In the genomic region with DNA sequence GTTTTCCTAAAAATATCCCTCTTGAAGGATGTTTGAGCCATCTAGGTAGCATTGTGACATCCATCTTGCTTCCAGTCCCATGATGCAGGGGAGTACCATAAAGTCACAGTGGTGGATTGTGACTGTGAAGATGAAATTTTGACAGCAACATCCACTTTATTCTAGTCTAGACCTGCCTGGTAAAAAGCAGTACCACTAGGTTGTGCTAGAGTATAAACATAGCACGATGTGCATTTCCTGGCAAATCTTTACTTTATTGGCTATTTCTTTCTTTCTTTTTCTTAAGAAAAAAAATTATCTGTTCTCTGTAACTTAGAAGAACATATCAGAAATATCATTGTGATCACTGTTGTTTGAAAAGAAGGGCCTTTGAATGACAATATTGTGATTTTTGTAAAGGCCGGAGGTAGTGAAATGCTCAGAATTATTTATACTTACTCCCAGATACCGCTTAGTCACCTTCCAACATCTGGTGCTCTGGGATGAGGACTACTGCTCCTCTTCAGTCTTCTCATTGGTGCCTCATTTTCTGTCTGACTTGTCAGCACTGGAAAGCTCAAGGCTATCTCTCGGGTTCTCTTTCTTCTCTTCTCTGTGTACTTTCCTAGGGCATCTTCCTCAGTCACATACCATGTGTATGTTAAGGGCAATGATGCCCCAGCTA, we compare ENCODE assay signal across 12 cellular contexts. TPM values are rescaled to one million over a fixed set of nuclear protein-coding genes. Genes with fewer than 3 reads are reported as not detected.
DNase-seq lines count a peak whose midpoint lies in the region; ATAC-seq and TF ChIP-seq lines count a peak whose summit lies in the region.
"Had no signal": no experiment of that assay in that cellular context is flagged by ENCODE, and none has a peak within 500 bp of the region (broad histone marks: within the 10 kb centered on the region; RNA-seq: fewer than 3 reads in every experiment).

No MANE protein-coding gene starts in this region.

- H3K9me3 ChIP-seq in breast epithelium (no peaks in the 10 kb centered on the region), SK-N-SH (no peaks in the 10 kb centered on the region), vagina (no peaks in the 10 kb centered on the region)

- peak; percentile 3 for DNase-seq in MCF 10A (ENCODE audit: unreplicated experiment)
- no peak for DNase-seq in breast epithelium (ENCODE audit: low spot score in 2 of 2)
- no peak for DNase-seq in SK-N-SH
- peak; percentile 32 for DNase-seq in inferior parietal cortex (ENCODE audit: extremely low spot score)
- DNase-seq in vagina (ENCODE audit: extremely low spot score in 2 of 2): no peak
- no peak for DNase-seq in stimulated activated CD4-positive, alpha-beta T cell treated with anti-CD3 and anti-CD28 coated beads, Interleukin-4, amount 100 ng/mL, for 1 hour
- no peak for DNase-seq in AML-193 (lab: John Stamatoyannopoulos, UW)
- DNase-seq: activated naive CD4-positive, alpha-beta T cell treated with anti-CD3 and anti-CD28 coated beads, Interleukin-2, amount 10 ng/mL, durations not matched to agents 7 days and 5 days; NCI-H2227 treated with DMSO at 0.1 percent for 48 hours had no signal

- no peak overlapping the region for H2AFZ ChIP-seq in SK-N-SH (ENCODE audit: low read depth)

- WGBS in SK-N-SH (ENCODE audit: low lambda C conversion rate): 57% methylated on average over 4 of the region's 4 CpGs

- no peaks in the 10 kb centered on the region for H3K4me1 Mint-ChIP-seq in MCF 10A (ENCODE audit: insufficient read depth, unreplicated experiment)
- H3K4me1 Mint-ChIP-seq: activated naive CD4-positive, alpha-beta T cell treated with anti-CD3 and anti-CD28 coated beads, Interleukin-2, amount 10 ng/mL, durations not matched to agents 7 days and 5 days had no signal

- H4K20me1 ChIP-seq in SK-N-SH (ENCODE audit: insufficient read depth): no peaks in the 10 kb centered on the region

- no peaks in the 10 kb centered on the region for H3K79me2 ChIP-seq in SK-N-SH (ENCODE audit: insufficient read depth)

- no peaks in the 10 kb centered on the region for H3K9me3 Mint-ChIP-seq in MCF 10A (ENCODE audit: unreplicated experiment)
- H3K9me3 Mint-ChIP-seq: activated naive CD4-positive, alpha-beta T cell treated with anti-CD3 and anti-CD28 coated beads, Interleukin-2, amount 10 ng/mL, durations not matched to agents 7 days and 5 days had no signal

- CTCF ChIA-PET in MCF 10A (lab: Yijun Ruan, JAX) (interaction anchor here (0.6 to 1.4 kb wide), 8 partner anchors 10 to 255 kb away, joined by 3 to 4 read pairs (median 3); no protein-coding TSS in a partner anchor), SK-N-SH (lab: Yijun Ruan, JAX) (interaction anchor here (0.8 to 1.2 kb wide), 4 partner anchors 8 to 246 kb away, joined by 3 read pairs; no protein-coding TSS in a partner anchor)

- TF ChIP-seq EP300 in SK-N-SH (IDR thresholded peaks at IDR 0.05; ENCODE audit: borderline replicate concordance in 1 of 2, low read depth in 1 of 2, low read length in 1 of 2): no peak

- H3K27ac ChIP-seq in breast epithelium (no peak overlapping the region), SK-N-SH (ENCODE audit: low read depth in 2 of 2, low read length in 1 of 2) (no peak overlapping the region), vagina (no peak overlapping the region)

- no peak overlapping the region for H3K4me3 Mint-ChIP-seq in MCF 10A (ENCODE audit: unreplicated experiment)
- H3K4me3 Mint-ChIP-seq: activated naive CD4-positive, alpha-beta T cell treated with anti-CD3 and anti-CD28 coated beads, Interleukin-2, amount 10 ng/mL, durations not matched to agents 7 days and 5 days had no signal

- H3K36me3 Mint-ChIP-seq in MCF 10A (ENCODE audit: insufficient read depth, unreplicated experiment): no peaks in the 10 kb centered on the region
- H3K36me3 Mint-ChIP-seq: activated naive CD4-positive, alpha-beta T cell treated with anti-CD3 and anti-CD28 coated beads, Interleukin-2, amount 10 ng/mL, durations not matched to agents 7 days and 5 days had no signal

- H3K4me3 ChIP-seq in breast epithelium: no peak overlapping the region
- H3K4me3 ChIP-seq in SK-N-SH (ENCODE audit: low read depth in 2 of 2, low read length in 1 of 2): no peak overlapping the region
- H3K4me3 ChIP-seq in vagina: no peak overlapping the region

- no peak overlapping the region for H3K9ac ChIP-seq in SK-N-SH

- TF ChIP-seq POLR2A in breast epithelium (IDR thresholded peaks at IDR 0.05) (no peak), vagina (IDR thresholded peaks at IDR 0.05) (no peak)

- peaks cover 65% of the 10 kb centered on the region for H3K27me3 Mint-ChIP-seq in MCF 10A (ENCODE audit: insufficient read depth, unreplicated experiment)
- H3K27me3 Mint-ChIP-seq: activated naive CD4-positive, alpha-beta T cell treated with anti-CD3 and anti-CD28 coated beads, Interleukin-2, amount 10 ng/mL, durations not matched to agents 7 days and 5 days had no signal

- POLR2A ChIA-PET in MCF 10A (lab: Yijun Ruan, JAX) (no interaction called here), SK-N-SH (lab: Yijun Ruan, JAX) (no interaction called here)

- no TSS peak for BruUV-seq in MCF 10A (replicated peaks; lab: Mats Ljungman, UMichigan)

- intact Hi-C loops in MCF 10A (cut with micrococcal nuclease): loop anchor here (1.0 to 5.0 kb wide), 2 partner anchors 509 to 627 kb away; no protein-coding TSS in a partner anchor
- intact Hi-C loops in breast epithelium (cut with DNase I; ENCODE audit: low total_unique reads): no loop called here
- intact Hi-C loops in vagina (cut with DNase I): no loop called here

- TF ChIP-seq CTCF in MCF 10A (IDR thresholded peaks at IDR 0.05; ENCODE audit: unreplicated experiment) (no peak), breast epithelium (IDR thresholded peaks at IDR 0.05) (no peak), SK-N-SH (IDR thresholded peaks at IDR 0.05) (peak; percentile 83), vagina (IDR thresholded peaks at IDR 0.05) (peak in 2 of 3 experiments; percentile 17 to 25)

- H3K4me1 ChIP-seq in breast epithelium (no peaks in the 10 kb centered on the region), SK-N-SH (ENCODE audit: control insufficient read depth in 1 of 2, insufficient read depth in 2 of 2, low read depth in 1 of 2, low read length in 1 of 2) (no peaks in the 10 kb centered on the region), vagina (no peaks in the 10 kb centered on the region)

- TF ChIP-seq RAD21 in SK-N-SH (IDR thresholded peaks at IDR 0.05; ENCODE audit: low read length): peak; percentile 76

- H3K27ac Mint-ChIP-seq in MCF 10A (ENCODE audit: low read depth, unreplicated experiment): no peak overlapping the region
- H3K27ac Mint-ChIP-seq: activated naive CD4-positive, alpha-beta T cell treated with anti-CD3 and anti-CD28 coated beads, Interleukin-2, amount 10 ng/mL, durations not matched to agents 7 days and 5 days had no signal

- H3K4me2 ChIP-seq in SK-N-SH: no peak overlapping the region

- ATAC-seq in HG02623 (IDR thresholded peaks at IDR 0.05; ENCODE audit: unreplicated experiment): no peak

- H3K27me3 ChIP-seq in breast epithelium (no peaks in the 10 kb centered on the region), SK-N-SH (ENCODE audit: insufficient read depth) (no peaks in the 10 kb centered on the region), vagina (no peaks in the 10 kb centered on the region)

- no peaks in the 10 kb centered on the region for H3F3A ChIP-seq in SK-N-SH (replicated peaks; ENCODE audit: insufficient read depth)

- no peaks in the 10 kb centered on the region for H3K9me2 ChIP-seq in SK-N-SH

- no peaks in the 10 kb centered on the region for H3K36me3 ChIP-seq in breast epithelium
- H3K36me3 ChIP-seq in SK-N-SH (replicated peaks in 1 of 2; ENCODE audit: control insufficient read depth in 1 of 2, insufficient read depth in 2 of 2, low read length in 1 of 2): no peaks in the 10 kb centered on the region
- no peaks in the 10 kb centered on the region for H3K36me3 ChIP-seq in vagina

TF ChIP-seq in SK-N-SH, 30 proteins besides CTCF, POLR2A, EP300 and RAD21:
- peak; percentile 55 for TF ChIP-seq SMC3 (IDR thresholded peaks at IDR 0.05; ENCODE audit: low read depth, low read length)
- no peak for TF ChIP-seq JUND (IDR thresholded peaks at IDR 0.05)
TF ChIP-seq in SK-N-SH: peak in this region for 1.

RNA-seq across cellular contexts. Expression of a gene that starts 35.6 kb away (rescaled TPM):
- total RNA-seq in MCF 10A (2022) (not detected in 2 replicates), breast epithelium (not detected), vagina (not detected)
- polyA plus RNA-seq in SK-N-SH (2012; rRNA removed): not detected in 2 replicates
- polyA plus RNA-seq in SK-N-SH (2012; cell fraction: cytosol; rRNA removed): not detected in 2 replicates
- 0.06 TPM in 1 of 2 replicates, not detected in the other for polyA plus RNA-seq in SK-N-SH (2012; cell fraction: nucleus; rRNA removed)
- total RNA-seq: fibroblast of lung, M059J had no signal
- polyA plus RNA-seq: fibroblast of lung had no signal

Comparison
In these comparisons a context has a peak if more than half of its experiments do, and no peak if none do; other contexts are left out.
1. DNase-seq: peak in MCF 10A (single experiment) and inferior parietal cortex (single experiment); none in breast epithelium (0 of 2), SK-N-SH (single experiment), vagina (0 of 2), stimulated activated CD4-positive, alpha-beta T cell treated with anti-CD3 and anti-CD28 coated beads, Interleukin-4, amount 100 ng/mL, for 1 hour (single experiment) and AML-193 (0 of 2).
2. CTCF ChIP-seq: peak in SK-N-SH (single experiment) and vagina (2 of 3); none in MCF 10A (single experiment) and breast epithelium (0 of 3).